Comparison of ENCODE assay signal across 8 cellular contexts in the genomic region with DNA sequence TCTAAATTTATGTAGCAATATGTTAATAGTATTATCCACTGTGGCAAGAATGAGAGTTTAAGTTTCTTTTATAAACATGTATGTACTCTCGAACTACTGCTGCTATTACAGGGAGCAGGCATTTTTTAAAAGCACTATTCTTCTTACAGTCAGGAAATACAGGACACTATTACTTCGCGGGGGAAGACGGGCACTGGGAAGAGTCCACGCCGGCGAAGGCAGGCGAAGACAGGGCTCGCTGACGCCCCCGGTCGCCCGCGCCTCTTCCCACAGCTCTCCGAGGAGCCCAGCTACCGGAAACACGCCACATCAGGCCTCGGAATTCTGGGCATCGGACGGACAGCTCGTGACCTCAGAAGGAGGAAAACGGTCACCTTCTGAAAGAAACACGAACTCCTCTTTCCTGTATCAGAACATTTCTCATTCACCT.
DNase-seq lines count a peak whose midpoint lies in the region; ATAC-seq and TF ChIP-seq lines count a peak whose summit lies in the region.

No MANE protein-coding gene starts in this region.

- no peaks in the 10 kb centered on the region for H3K9me3 Mint-ChIP-seq in GM23338
- H3K9me3 Mint-ChIP-seq in effector memory CD8-positive, alpha-beta T cell = no peaks in the 10 kb centered on the region

- no peaks in the 10 kb centered on the region for H3K79me2 ChIP-seq in GM23338 (replicated peaks; ENCODE audit: insufficient read depth)

- H3K4me1 Mint-ChIP-seq in GM23338 = peaks cover 2% of the 10 kb centered on the region; the same call in 1 of the 3 replicates
- H3K4me1 Mint-ChIP-seq in effector memory CD8-positive, alpha-beta T cell (ENCODE audit: low read depth in 2 of 2) = peaks cover 12 to 16% of the 10 kb centered on the region in 2 donors

- peak overlapping the region; percentile 95 for H3K4me3 Mint-ChIP-seq in GM23338
- H3K4me3 Mint-ChIP-seq in effector memory CD8-positive, alpha-beta T cell = peak overlapping the region; percentile 88 to 89

- H4K20me1 ChIP-seq in GM23338 (replicated peaks; ENCODE audit: insufficient read depth) = no peaks in the 10 kb centered on the region

- H3K36me3 Mint-ChIP-seq in GM23338 (ENCODE audit: low read depth) = no peaks in the 10 kb centered on the region
- H3K36me3 Mint-ChIP-seq in effector memory CD8-positive, alpha-beta T cell (ENCODE audit: insufficient read depth) = peaks cover 29% of the 10 kb centered on the region

- H3K36me3 ChIP-seq in GM23338 (ENCODE audit: insufficient read depth) = no peaks in the 10 kb centered on the region

- peak; percentile 38 for ATAC-seq in GM23338
- ATAC-seq in effector memory CD8-positive, alpha-beta T cell (replicated peaks) = no peak

- H2AFZ ChIP-seq in GM23338 = peak overlapping the region; percentile 60; the same call in 1 of the 2 replicates

- H3K9me2 ChIP-seq in GM23338 (ENCODE audit: insufficient read depth) = no peaks in the 10 kb centered on the region

- intact Hi-C loops in lower leg skin (cut with DNase I; ENCODE audit: low total_unique reads) = no loop called here

- H3K4me3 ChIP-seq in GM23338 = peak overlapping the region; percentile 68
- peak overlapping the region; percentile 59 for H3K4me3 ChIP-seq in lower leg skin (ENCODE audit: low read depth, poor library complexity, severe bottlenecking)

- peak overlapping the region; percentile 82 for H3K4me2 ChIP-seq in GM23338

- DNase-seq in NCI-H146 (lab: John Stamatoyannopoulos, UW) (peak; percentile 91), NCI-H146 treated with DMSO at 0.1 percent for 48 hours (lab: John Stamatoyannopoulos, UW; ENCODE audit: unreplicated experiment) (no peak), GM23338 (ENCODE audit: low spot score) (no peak), LoVo (ENCODE audit: low spot score) (peak; percentile 86), SKM-1 treated with dmso at 0.1 percent for 144 hours (lab: John Stamatoyannopoulos, UW; ENCODE audit: unreplicated experiment) (peak; percentile 59), lower leg skin (ENCODE audit: low spot score in 2 of 2) (peak in 1 of 2 donors; percentile 94), stromal cell of bone marrow (ENCODE audit: low read depth) (peak; percentile 77)
- no peak for DNase-seq in effector memory CD8-positive, alpha-beta T cell

- H3K27me3 ChIP-seq in GM23338 (ENCODE audit: insufficient read depth) = no peaks in the 10 kb centered on the region

- peak; percentile 8 to 30; a peak in 2 of 4 replicates for TF ChIP-seq CTCF in GM23338 (conservative IDR thresholded peaks at IDR 0.05; ENCODE audit: low read depth in 2 of 2)
- TF ChIP-seq CTCF in lower leg skin (IDR thresholded peaks at IDR 0.05) = peak in 1 of 3 donors; percentile 4

- peaks cover 10% of the 10 kb centered on the region for H3K27me3 Mint-ChIP-seq in GM23338 (ENCODE audit: insufficient read depth, low read depth, poor library complexity)
- H3K27me3 Mint-ChIP-seq in effector memory CD8-positive, alpha-beta T cell = no peaks in the 10 kb centered on the region

- peak overlapping the region; percentile 95 for H3K27ac ChIP-seq in GM23338 (ENCODE audit: low read depth)

- H3K27ac Mint-ChIP-seq in GM23338 = peak overlapping the region; percentile 99
- H3K27ac Mint-ChIP-seq in effector memory CD8-positive, alpha-beta T cell = peak overlapping the region; percentile 97 to 99

- no peaks in the 10 kb centered on the region for H3K4me1 ChIP-seq in GM23338 (ENCODE audit: insufficient read depth)

- TF ChIP-seq POLR2A in lower leg skin (IDR thresholded peaks at IDR 0.05) = no peak

- H3F3A ChIP-seq in GM23338 (replicated peaks; ENCODE audit: low read depth) = no peaks in the 10 kb centered on the region

- WGBS in lower leg skin, 2 donors = 0% methylated on average over 23 of the region's 23 CpGs

TF ChIP-seq in GM23338, 12 proteins besides CTCF, POLR2A, EP300 and RAD21 (continues in another document):
- TF ChIP-seq ZNF331 (CRISPR knock-in tag; IDR thresholded peaks at IDR 0.05; ENCODE audit: low read depth) (no peak), CREB1 (CRISPR knock-in tag; IDR thresholded peaks at IDR 0.05; ENCODE audit: low read depth) (no peak), JUNB (IDR thresholded peaks at IDR 0.05; ENCODE audit: unreplicated experiment) (no peak), EZH2 (IDR thresholded peaks at IDR 0.05; ENCODE audit: low read depth, unreplicated experiment) (no peak), EZH2phosphoT487 (IDR thresholded peaks at IDR 0.05; ENCODE audit: unreplicated experiment) (no peak)
- TF ChIP-seq, protein P1, sequence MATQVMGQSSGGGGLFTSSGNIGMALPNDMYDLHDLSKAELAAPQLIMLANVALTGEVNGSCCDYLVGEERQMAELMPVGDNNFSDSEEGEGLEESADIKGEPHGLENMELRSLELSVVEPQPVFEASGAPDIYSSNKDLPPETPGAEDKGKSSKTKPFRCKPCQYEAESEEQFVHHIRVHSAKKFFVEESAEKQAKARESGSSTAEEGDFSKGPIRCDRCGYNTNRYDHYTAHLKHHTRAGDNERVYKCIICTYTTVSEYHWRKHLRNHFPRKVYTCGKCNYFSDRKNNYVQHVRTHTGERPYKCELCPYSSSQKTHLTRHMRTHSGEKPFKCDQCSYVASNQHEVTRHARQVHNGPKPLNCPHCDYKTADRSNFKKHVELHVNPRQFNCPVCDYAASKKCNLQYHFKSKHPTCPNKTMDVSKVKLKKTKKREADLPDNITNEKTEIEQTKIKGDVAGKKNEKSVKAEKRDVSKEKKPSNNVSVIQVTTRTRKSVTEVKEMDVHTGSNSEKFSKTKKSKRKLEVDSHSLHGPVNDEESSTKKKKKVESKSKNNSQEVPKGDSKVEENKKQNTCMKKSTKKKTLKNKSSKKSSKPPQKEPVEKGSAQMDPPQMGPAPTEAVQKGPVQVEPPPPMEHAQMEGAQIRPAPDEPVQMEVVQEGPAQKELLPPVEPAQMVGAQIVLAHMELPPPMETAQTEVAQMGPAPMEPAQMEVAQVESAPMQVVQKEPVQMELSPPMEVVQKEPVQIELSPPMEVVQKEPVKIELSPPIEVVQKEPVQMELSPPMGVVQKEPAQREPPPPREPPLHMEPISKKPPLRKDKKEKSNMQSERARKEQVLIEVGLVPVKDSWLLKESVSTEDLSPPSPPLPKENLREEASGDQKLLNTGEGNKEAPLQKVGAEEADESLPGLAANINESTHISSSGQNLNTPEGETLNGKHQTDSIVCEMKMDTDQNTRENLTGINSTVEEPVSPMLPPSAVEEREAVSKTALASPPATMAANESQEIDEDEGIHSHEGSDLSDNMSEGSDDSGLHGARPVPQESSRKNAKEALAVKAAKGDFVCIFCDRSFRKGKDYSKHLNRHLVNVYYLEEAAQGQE (IDR thresholded peaks at IDR 0.05; ENCODE audit: unreplicated experiment) = no peak
- TF ChIP-seq, protein P2, sequence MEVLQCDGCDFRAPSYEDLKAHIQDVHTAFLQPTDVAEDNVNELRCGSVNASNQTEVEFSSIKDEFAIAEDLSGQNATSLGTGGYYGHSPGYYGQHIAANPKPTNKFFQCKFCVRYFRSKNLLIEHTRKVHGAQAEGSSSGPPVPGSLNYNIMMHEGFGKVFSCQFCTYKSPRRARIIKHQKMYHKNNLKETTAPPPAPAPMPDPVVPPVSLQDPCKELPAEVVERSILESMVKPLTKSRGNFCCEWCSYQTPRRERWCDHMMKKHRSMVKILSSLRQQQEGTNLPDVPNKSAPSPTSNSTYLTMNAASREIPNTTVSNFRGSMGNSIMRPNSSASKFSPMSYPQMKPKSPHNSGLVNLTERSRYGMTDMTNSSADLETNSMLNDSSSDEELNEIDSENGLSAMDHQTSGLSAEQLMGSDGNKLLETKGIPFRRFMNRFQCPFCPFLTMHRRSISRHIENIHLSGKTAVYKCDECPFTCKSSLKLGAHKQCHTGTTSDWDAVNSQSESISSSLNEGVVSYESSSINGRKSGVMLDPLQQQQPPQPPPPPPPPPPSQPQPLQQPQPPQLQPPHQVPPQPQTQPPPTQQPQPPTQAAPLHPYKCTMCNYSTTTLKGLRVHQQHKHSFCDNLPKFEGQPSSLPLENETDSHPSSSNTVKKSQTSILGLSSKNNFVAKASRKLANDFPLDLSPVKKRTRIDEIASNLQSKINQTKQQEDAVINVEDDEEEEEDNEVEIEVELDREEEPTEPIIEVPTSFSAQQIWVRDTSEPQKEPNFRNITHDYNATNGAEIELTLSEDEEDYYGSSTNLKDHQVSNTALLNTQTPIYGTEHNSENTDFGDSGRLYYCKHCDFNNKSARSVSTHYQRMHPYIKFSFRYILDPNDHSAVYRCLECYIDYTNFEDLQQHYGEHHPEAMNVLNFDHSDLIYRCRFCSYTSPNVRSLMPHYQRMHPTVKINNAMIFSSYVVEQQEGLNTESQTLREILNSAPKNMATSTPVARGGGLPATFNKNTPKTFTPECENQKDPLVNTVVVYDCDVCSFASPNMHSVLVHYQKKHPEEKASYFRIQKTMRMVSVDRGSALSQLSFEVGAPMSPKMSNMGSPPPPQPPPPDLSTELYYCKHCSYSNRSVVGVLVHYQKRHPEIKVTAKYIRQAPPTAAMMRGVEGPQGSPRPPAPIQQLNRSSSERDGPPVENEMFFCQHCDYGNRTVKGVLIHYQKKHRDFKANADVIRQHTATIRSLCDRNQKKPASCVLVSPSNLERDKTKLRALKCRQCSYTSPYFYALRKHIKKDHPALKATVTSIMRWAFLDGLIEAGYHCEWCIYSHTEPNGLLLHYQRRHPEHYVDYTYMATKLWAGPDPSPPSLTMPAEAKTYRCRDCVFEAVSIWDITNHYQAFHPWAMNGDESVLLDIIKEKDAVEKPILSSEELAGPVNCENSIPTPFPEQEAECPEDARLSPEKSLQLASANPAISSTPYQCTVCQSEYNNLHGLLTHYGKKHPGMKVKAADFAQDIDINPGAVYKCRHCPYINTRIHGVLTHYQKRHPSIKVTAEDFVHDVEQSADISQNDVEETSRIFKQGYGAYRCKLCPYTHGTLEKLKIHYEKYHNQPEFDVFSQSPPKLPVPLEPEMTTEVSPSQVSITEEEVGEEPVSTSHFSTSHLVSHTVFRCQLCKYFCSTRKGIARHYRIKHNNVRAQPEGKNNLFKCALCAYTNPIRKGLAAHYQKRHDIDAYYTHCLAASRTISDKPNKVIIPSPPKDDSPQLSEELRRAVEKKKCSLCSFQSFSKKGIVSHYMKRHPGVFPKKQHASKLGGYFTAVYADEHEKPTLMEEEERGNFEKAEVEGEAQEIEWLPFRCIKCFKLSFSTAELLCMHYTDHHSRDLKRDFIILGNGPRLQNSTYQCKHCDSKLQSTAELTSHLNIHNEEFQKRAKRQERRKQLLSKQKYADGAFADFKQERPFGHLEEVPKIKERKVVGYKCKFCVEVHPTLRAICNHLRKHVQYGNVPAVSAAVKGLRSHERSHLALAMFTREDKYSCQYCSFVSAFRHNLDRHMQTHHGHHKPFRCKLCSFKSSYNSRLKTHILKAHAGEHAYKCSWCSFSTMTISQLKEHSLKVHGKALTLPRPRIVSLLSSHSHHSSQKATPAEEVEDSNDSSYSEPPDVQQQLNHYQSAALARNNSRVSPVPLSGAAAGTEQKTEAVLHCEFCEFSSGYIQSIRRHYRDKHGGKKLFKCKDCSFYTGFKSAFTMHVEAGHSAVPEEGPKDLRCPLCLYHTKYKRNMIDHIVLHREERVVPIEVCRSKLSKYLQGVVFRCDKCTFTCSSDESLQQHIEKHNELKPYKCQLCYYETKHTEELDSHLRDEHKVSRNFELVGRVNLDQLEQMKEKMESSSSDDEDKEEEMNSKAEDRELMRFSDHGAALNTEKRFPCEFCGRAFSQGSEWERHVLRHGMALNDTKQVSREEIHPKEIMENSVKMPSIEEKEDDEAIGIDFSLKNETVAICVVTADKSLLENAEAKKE (CRISPR knock-in tag; IDR thresholded peaks at IDR 0.05) = no peak

Comparison
In these comparisons a context has a peak if more than half of its experiments do, and no peak if none do; other contexts are left out.
1. DNase-seq: peak in NCI-H146 (single experiment), LoVo (single experiment), SKM-1 treated with dmso at 0.1 percent for 144 hours (single experiment) and stromal cell of bone marrow (single experiment); none in NCI-H146 treated with DMSO at 0.1 percent for 48 hours (single experiment), GM23338 (single experiment) and effector memory CD8-positive, alpha-beta T cell (0 of 3).